In genomic region chr17:82345151-82345976, GRCh38 we compare ENCODE assay signal across 1 cellular context.
A peak's percentile ranks its signal among the peaks of the same experiment; 100 is the strongest.
TF ChIP-seq lines count a peak whose summit lies in the region.

No MANE protein-coding gene starts in this region.

TF ChIP-seq in HepG2, 621 proteins besides CTCF, POLR2A, EP300 and RAD21 (continues in another document):
- TF ChIP-seq ZSCAN30 (CRISPR knock-in tag; IDR thresholded peaks at IDR 0.05), result 0 out of 2 replicates have a peak, but pooled peaks have one; percentile 21
- 0 out of 2 replicates have a peak, but pooled peaks have one; percentile 12 for TF ChIP-seq ZNF737 (CRISPR knock-in tag; IDR thresholded peaks at IDR 0.05; ENCODE audit: borderline replicate concordance)
- peak; percentile 35; the same call in 1 of the 2 replicates for TF ChIP-seq ZNF768 (CRISPR knock-in tag; IDR thresholded peaks at IDR 0.05)
- TF ChIP-seq ZMYM4 (CRISPR knock-in tag; IDR thresholded peaks at IDR 0.05), result 0 out of 2 replicates have a peak, but pooled peaks have one; percentile 2
- TF ChIP-seq ZNF12 (CRISPR knock-in tag; IDR thresholded peaks at IDR 0.05), result no peak
- TF ChIP-seq, protein P1, sequence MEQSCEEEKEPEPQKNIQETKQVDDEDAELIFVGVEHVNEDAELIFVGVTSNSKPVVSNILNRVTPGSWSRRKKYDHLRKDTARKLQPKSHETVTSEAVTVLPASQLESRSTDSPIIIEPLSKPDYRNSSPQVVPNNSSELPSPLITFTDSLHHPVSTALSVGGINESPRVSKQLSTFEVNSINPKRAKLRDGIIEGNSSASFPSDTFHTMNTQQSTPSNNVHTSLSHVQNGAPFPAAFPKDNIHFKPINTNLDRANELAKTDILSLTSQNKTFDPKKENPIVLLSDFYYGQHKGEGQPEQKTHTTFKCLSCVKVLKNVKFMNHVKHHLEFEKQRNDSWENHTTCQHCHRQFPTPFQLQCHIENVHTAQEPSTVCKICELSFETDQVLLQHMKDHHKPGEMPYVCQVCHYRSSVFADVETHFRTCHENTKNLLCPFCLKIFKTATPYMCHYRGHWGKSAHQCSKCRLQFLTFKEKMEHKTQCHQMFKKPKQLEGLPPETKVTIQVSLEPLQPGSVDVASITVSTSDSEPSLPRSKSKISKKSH (CRISPR knock-in tag; IDR thresholded peaks at IDR 0.05; ENCODE audit: borderline replicate concordance), result 0 out of 2 replicates have a peak, but pooled peaks have one; percentile 24
- no peak for TF ChIP-seq ZNF207 (IDR thresholded peaks at IDR 0.05; ENCODE audit: borderline replicate concordance)
- TF ChIP-seq SP140L (CRISPR knock-in tag; IDR thresholded peaks at IDR 0.05; ENCODE audit: borderline replicate concordance), result no peak
- 0 out of 2 replicates have a peak, but pooled peaks have one; percentile 53 for TF ChIP-seq SAFB2 (CRISPR knock-in tag; IDR thresholded peaks at IDR 0.05; ENCODE audit: borderline replicate concordance, low read depth)
- 0 out of 2 replicates have a peak, but pooled peaks have one; percentile 33 for TF ChIP-seq GABPB1 (CRISPR knock-in tag; IDR thresholded peaks at IDR 0.05)
- TF ChIP-seq ZBTB38 (CRISPR knock-in tag; IDR thresholded peaks at IDR 0.05), result peak; percentile 100
- TF ChIP-seq RNF2 (conservative IDR thresholded peaks at IDR 0.05; ENCODE audit: low read depth), result no peak
- TF ChIP-seq ZNF205 (CRISPR knock-in tag; IDR thresholded peaks at IDR 0.05), result 0 out of 2 replicates have a peak, but pooled peaks have one; percentile 24
- peak; percentile 74 for TF ChIP-seq ZNF687 (CRISPR knock-in tag; IDR thresholded peaks at IDR 0.05)
- TF ChIP-seq MED1 (CRISPR knock-in tag; IDR thresholded peaks at IDR 0.05), result 0 out of 2 replicates have a peak, but pooled peaks have one; percentile 10
- peak; percentile 89 for TF ChIP-seq AGO2 (optimal IDR thresholded peaks at IDR 0.05; ENCODE audit: low read depth, low read length)
- TF ChIP-seq ZFY (CRISPR knock-in tag; IDR thresholded peaks at IDR 0.05), result peak; percentile 18
- TF ChIP-seq ZNF724P (CRISPR knock-in tag; IDR thresholded peaks at IDR 0.05; ENCODE audit: borderline replicate concordance), result 0 out of 2 replicates have a peak, but pooled peaks have one; percentile 52
- no peak for TF ChIP-seq SALL2 (CRISPR knock-in tag; IDR thresholded peaks at IDR 0.05)
- TF ChIP-seq MTA1 (CRISPR knock-in tag; IDR thresholded peaks at IDR 0.05; ENCODE audit: borderline replicate concordance), result peak; percentile 48; the same call in 1 of the 2 replicates
- TF ChIP-seq ZNF605 (CRISPR knock-in tag; IDR thresholded peaks at IDR 0.05), result 0 out of 2 replicates have a peak, but pooled peaks have one; percentile 8
- peak; percentile 23; the same call in 1 of the 2 replicates for TF ChIP-seq ZNF713 (CRISPR knock-in tag; IDR thresholded peaks at IDR 0.05)
- TF ChIP-seq, protein P2, sequence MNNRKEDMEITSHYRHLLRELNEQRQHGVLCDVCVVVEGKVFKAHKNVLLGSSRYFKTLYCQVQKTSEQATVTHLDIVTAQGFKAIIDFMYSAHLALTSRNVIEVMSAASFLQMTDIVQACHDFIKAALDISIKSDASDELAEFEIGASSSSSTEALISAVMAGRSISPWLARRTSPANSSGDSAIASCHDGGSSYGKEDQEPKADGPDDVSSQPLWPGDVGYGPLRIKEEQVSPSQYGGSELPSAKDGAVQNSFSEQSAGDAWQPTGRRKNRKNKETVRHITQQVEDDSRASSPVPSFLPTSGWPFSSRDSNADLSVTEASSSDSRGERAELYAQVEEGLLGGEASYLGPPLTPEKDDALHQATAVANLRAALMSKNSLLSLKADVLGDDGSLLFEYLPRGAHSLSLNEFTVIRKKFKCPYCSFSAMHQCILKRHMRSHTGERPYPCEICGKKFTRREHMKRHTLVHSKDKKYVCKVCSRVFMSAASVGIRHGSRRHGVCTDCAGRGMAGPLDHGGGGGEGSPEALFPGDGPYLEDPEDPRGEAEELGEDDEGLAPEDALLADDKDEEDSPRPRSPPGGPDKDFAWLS (CRISPR knock-in tag; IDR thresholded peaks at IDR 0.05; ENCODE audit: borderline replicate concordance), result peak; percentile 69; the same call in 1 of the 2 replicates
- 0 out of 2 replicates have a peak, but pooled peaks have one; percentile 22 for TF ChIP-seq ZFP36L2 (CRISPR knock-in tag; IDR thresholded peaks at IDR 0.05)
- no peak for TF ChIP-seq ZBTB40 (IDR thresholded peaks at IDR 0.05)
- TF ChIP-seq ZBTB40 (CRISPR knock-in tag; IDR thresholded peaks at IDR 0.05), result no peak
- TF ChIP-seq TSC22D2 (CRISPR knock-in tag; IDR thresholded peaks at IDR 0.05; ENCODE audit: borderline replicate concordance), result 0 out of 2 replicates have a peak, but pooled peaks have one; percentile 11
- peak; percentile 27; the same call in 1 of the 2 replicates for TF ChIP-seq POLR2AphosphoS5 (IDR thresholded peaks at IDR 0.05; ENCODE audit: low read depth, low read length)
- TF ChIP-seq ZNF614 (CRISPR knock-in tag; IDR thresholded peaks at IDR 0.05; ENCODE audit: borderline replicate concordance), result no peak
- peak; percentile 79; the same call in 1 of the 2 replicates for TF ChIP-seq BORCS8-MEF2B (CRISPR knock-in tag; IDR thresholded peaks at IDR 0.05)
- no peak for TF ChIP-seq MNT (IDR thresholded peaks at IDR 0.05)
- TF ChIP-seq ZNF296 (CRISPR knock-in tag; conservative IDR thresholded peaks at IDR 0.05), result 0 out of 2 replicates have a peak, but pooled peaks have one; percentile 6
- no peak for TF ChIP-seq TAF15 (IDR thresholded peaks at IDR 0.05; ENCODE audit: low read depth, low read length, poor library complexity, severe bottlenecking)
- peak; percentile 13 for TF ChIP-seq RBM39 (IDR thresholded peaks at IDR 0.05; ENCODE audit: low read depth, low read length, poor library complexity, severe bottlenecking)
- TF ChIP-seq FIP1L1 (IDR thresholded peaks at IDR 0.05; ENCODE audit: borderline replicate concordance, insufficient read depth, low read depth, low read length), result no peak
- TF ChIP-seq ZNF180 (CRISPR knock-in tag; IDR thresholded peaks at IDR 0.05; ENCODE audit: borderline replicate concordance, low read depth), result no peak
- peak; percentile 8; the same call in 1 of the 2 replicates for TF ChIP-seq ZNF143 (CRISPR knock-in tag; IDR thresholded peaks at IDR 0.05)
- TF ChIP-seq SKIL (CRISPR knock-in tag; IDR thresholded peaks at IDR 0.05; ENCODE audit: borderline replicate concordance), result peak; percentile 51; the same call in 1 of the 2 replicates
